In the genomic region with DNA sequence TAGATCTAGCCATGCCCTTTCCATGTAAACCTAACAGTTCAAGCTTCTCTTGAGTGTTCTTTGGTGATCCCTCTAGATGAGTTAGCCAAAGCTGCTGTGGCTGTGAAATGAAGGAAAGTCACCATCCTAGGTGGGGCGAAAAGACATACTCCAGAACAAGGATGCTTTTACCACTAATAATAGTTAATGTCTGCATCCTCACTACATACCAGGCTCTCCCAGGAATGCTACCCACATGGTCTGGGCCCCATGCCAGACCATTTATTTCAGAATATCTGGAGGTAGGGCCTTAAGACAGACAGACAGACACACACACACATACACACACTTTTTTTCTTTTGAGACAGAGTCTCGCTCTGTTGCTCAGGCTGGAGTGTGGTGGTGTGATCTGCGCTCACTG, we compare ENCODE assay signal across 17 cellular contexts. TPM values are rescaled to one million over a fixed set of nuclear protein-coding genes. Genes with fewer than 3 reads are reported as not detected.
DNase-seq lines count a peak whose midpoint lies in the region; ATAC-seq and TF ChIP-seq lines count a peak whose summit lies in the region.
"Had no signal": no experiment of that assay in that cellular context is flagged by ENCODE, and none has a peak within 500 bp of the region (broad histone marks: within the 10 kb centered on the region; RNA-seq: fewer than 3 reads in every experiment).

No MANE protein-coding gene starts in this region.

- H3K36me3 ChIP-seq in MG63 (no peaks in the 10 kb centered on the region), aorta (ENCODE audit: control insufficient read depth in 1 of 2, insufficient read depth in 2 of 2, low read length in 1 of 2) (no peaks in the 10 kb centered on the region)
- H3K36me3 ChIP-seq: BLaER1, esophagus squamous epithelium had no signal

- in situ Hi-C loops in astrocyte of the spinal cord (cut with HindIII; ENCODE audit: low sequenced_read_pairs), result no loop called here

- DNase-seq in COLO829 (ENCODE audit: low spot score) (peak; percentile 60), MG63 (peak; percentile 67), astrocyte of the spinal cord (ENCODE audit: low read depth, low spot score) (peak; percentile 91), kidney tubule cell (ENCODE audit: low spot score) (peak; percentile 99), GF-D8 (lab: John Stamatoyannopoulos, UW) (no peak), aorta (no peak)
- no peak for DNase-seq in activated naive CD4-positive, alpha-beta T cell treated with Interleukin-2 at 50 U/mL for 16 hours
- DNase-seq: activated CD4-positive, alpha-beta memory T cell treated with anti-CD3 and anti-CD28 coated beads for 36 hours; activated gamma-delta T cell; DND-41; esophagus squamous epithelium; GOT3; MV-4-11; stimulated activated CD4-positive, alpha-beta T cell treated with anti-CD3 and anti-CD28 coated beads, Interleukin-2, amount 100 ng/mL, for 48 hours had no signal

- peak overlapping the region in 1 of 2 donors; percentile 50 for H3K27ac ChIP-seq in aorta (ENCODE audit: low read depth in 1 of 2, low read length in 2 of 2)
- H3K27ac ChIP-seq: BLaER1 had no signal

- WGBS in aorta, 2 donors, result 93% methylated on average over 3 of the region's 3 CpGs

- intact Hi-C loops in aorta (cut with DNase I), result no loop called here

- peaks cover 8% of the 10 kb centered on the region in 2 donors for H3K4me1 ChIP-seq in aorta (ENCODE audit: control insufficient read depth in 1 of 2, insufficient read depth in 2 of 2, low read length in 2 of 2)

- no peaks in the 10 kb centered on the region for H3K9me3 ChIP-seq in MG63
- H3K9me3 ChIP-seq in aorta (ENCODE audit: control insufficient read depth, low read length), result no peaks in the 10 kb centered on the region
- H3K9me3 ChIP-seq: BLaER1, esophagus squamous epithelium had no signal

- H3K27me3 ChIP-seq in MG63 (no peaks in the 10 kb centered on the region; the same call in 1 of the 2 replicates), aorta (ENCODE audit: control insufficient read depth in 1 of 2, insufficient read depth in 2 of 2, low read length in 1 of 2) (no peaks in the 10 kb centered on the region)
- H3K27me3 ChIP-seq: BLaER1 had no signal

- H3K4me3 ChIP-seq in MG63 (no peak overlapping the region), astrocyte of the spinal cord (ENCODE audit: low read depth, low read length) (no peak overlapping the region), aorta (ENCODE audit: low read length in 2 of 2) (no peak overlapping the region)
- H3K4me3 ChIP-seq: BLaER1, esophagus squamous epithelium had no signal

- no peak for ATAC-seq in GM21360 (IDR thresholded peaks at IDR 0.05; ENCODE audit: unreplicated experiment)
- no peak for ATAC-seq in aorta (ENCODE audit: low FRiP score)
- ATAC-seq: stimulated activated effector memory CD8-positive, alpha-beta T cell treated with anti-CD3 and anti-CD28 coated beads, Interleukin-12 subunit alpha, Interleukin-12 subunit beta, amount 100 ng/mL, for 72 hours had no signal

- no peak for TF ChIP-seq CTCF in astrocyte of the spinal cord (IDR thresholded peaks at IDR 0.05; ENCODE audit: low read depth, low read length)

RNA-seq across cellular contexts. Expression of gene ABTB2, which starts 14.7 kb away (rescaled TPM):
- 1.7 and 2.6 TPM in 2 replicates for total RNA-seq in MG63 (2014; rRNA removed; shearing (Covaris generic); ENCODE audit: low replicate concordance)
- total RNA-seq in aorta, result 10 to 100 TPM; 10.5 to 11.4 TPM
- polyA plus RNA-seq in aorta, result 1 to 10 TPM; 2.9 to 3.3 TPM

Comparison
In these comparisons a context has a peak if more than half of its experiments do, and no peak if none do; other contexts are left out.
1. DNase-seq: peak in COLO829 (single experiment), MG63 (single experiment), astrocyte of the spinal cord (single experiment) and kidney tubule cell (single experiment); none in GF-D8 (single experiment), aorta (0 of 2) and activated naive CD4-positive, alpha-beta T cell treated with Interleukin-2 at 50 U/mL for 16 hours (single experiment).